ENCODE assay signal across 8 cellular contexts in the genomic region with DNA sequence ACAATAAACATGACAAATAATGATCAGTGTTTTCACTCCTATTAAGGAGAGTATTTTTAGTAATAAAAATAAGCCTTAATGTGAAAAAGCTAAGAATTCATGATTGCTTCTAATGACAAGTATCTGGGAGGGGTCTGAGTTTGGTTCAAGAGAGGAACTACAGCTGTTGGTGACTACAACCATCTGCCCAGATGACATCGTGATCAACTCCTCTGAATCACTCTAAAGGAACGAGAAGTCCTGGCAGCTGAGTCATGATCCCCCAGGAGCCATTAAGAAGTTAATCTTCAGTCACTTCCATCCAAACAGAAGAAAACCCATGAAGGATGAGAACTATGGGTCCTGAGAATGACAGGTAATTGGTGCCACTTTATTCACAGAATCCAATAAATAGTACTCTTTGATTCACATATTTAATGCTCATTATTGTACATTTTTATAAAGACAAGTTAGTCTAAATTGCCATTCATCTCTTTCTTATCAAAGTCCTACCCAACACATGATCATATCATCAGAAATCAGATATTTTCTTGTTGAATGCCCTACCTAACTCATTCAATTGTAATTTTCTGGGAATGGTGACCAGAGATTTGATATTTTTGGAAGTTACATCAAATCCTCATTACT. TPM values are rescaled to one million over a fixed set of nuclear protein-coding genes. Genes with fewer than 3 reads are reported as not detected.
DNase-seq lines count a peak whose midpoint lies in the region; ATAC-seq and TF ChIP-seq lines count a peak whose summit lies in the region.

No MANE protein-coding gene starts in this region.

- H3K9me3 Mint-ChIP-seq in MCF 10A (ENCODE audit: unreplicated experiment): no peaks in the 10 kb centered on the region
- H3K9me3 Mint-ChIP-seq in activated T-cell treated with anti-CD3 and anti-CD28 coated beads, Interleukin-2, amount 50 U/mL, for 24 hours: no peaks in the 10 kb centered on the region

- no peak overlapping the region for H3K9ac ChIP-seq in liver (ENCODE audit: low read depth in 1 of 2, low read length in 2 of 2)

- ATAC-seq in GM21786 (IDR thresholded peaks at IDR 0.05; ENCODE audit: unreplicated experiment): no peak

- peaks cover 15% of the 10 kb centered on the region for H3K36me3 Mint-ChIP-seq in MCF 10A (ENCODE audit: insufficient read depth, unreplicated experiment)
- H3K36me3 Mint-ChIP-seq in activated T-cell treated with anti-CD3 and anti-CD28 coated beads, Interleukin-2, amount 50 U/mL, for 24 hours (ENCODE audit: low read depth): no peaks in the 10 kb centered on the region

- 37% methylated on average over 2 of the region's 2 CpGs for WGBS in liver

- no peaks in the 10 kb centered on the region for H3K27me3 ChIP-seq in liver (ENCODE audit: control insufficient read depth in 4 of 4, insufficient read depth in 4 of 4, low read length in 3 of 4)

- H3K4me1 ChIP-seq in liver (ENCODE audit: control insufficient read depth in 4 of 4, insufficient read depth in 4 of 4, low read length in 3 of 4): peaks cover 8 to 44% (median 18%) of the 10 kb centered on the region in 4 donors

- H3K4me3 ChIP-seq in AG04449 (ENCODE audit: low read depth, low read length) (no peak overlapping the region), liver (ENCODE audit: low read depth in 1 of 3, low read length in 3 of 3) (no peak overlapping the region)

- peaks cover 0 to 7% (median 0%) of the 10 kb centered on the region in 4 donors for H3K36me3 ChIP-seq in liver (ENCODE audit: control insufficient read depth in 4 of 4, insufficient read depth in 3 of 4, low read depth in 1 of 4, low read length in 3 of 4)

- TF ChIP-seq CTCF in AG04449 (IDR thresholded peaks at IDR 0.05; ENCODE audit: insufficient read depth, low read length, missing control alignments): no peak
- TF ChIP-seq CTCF in MCF 10A (IDR thresholded peaks at IDR 0.05; ENCODE audit: unreplicated experiment): no peak
- TF ChIP-seq CTCF in liver (IDR thresholded peaks at IDR 0.05; ENCODE audit: low read depth, low read length, missing input control): no peak

- intact Hi-C loops in MCF 10A (cut with micrococcal nuclease): loop anchor here (2.0 kb wide), 1 partner anchor 17 kb away; no protein-coding TSS in a partner anchor

- peak; percentile 81 for DNase-seq in AG04449 (ENCODE audit: low read depth, low spot score)
- DNase-seq in Kasumi-1 (lab: John Stamatoyannopoulos, UW): peak; percentile 67 to 80
- DNase-seq in MCF 10A (ENCODE audit: unreplicated experiment): peak; percentile 88
- DNase-seq in HuH-7.5 (ENCODE audit: low spot score): no peak
- DNase-seq in NCI-H2029 (lab: John Stamatoyannopoulos, UW): no peak
- no peak for DNase-seq in activated T-cell treated with anti-CD3 and anti-CD28 coated beads, Interleukin-2, amount 50 U/mL, for 24 hours

- H3K27ac Mint-ChIP-seq in MCF 10A (ENCODE audit: low read depth, unreplicated experiment): peak overlapping the region; percentile 98
- H3K27ac Mint-ChIP-seq in activated T-cell treated with anti-CD3 and anti-CD28 coated beads, Interleukin-2, amount 50 U/mL, for 24 hours: no peak overlapping the region

- H3K9me3 ChIP-seq in liver (ENCODE audit: control insufficient read depth in 4 of 4, low read length in 3 of 4): no peaks in the 10 kb centered on the region

- CTCF ChIA-PET in AG04449 (lab: Yijun Ruan, JAX): interaction anchor here (1.1 to 5.5 kb wide), 5 partner anchors 8 to 48 kb away, joined by 3 to 44 read pairs (median 9); no protein-coding TSS in a partner anchor
- CTCF ChIA-PET in MCF 10A (lab: Yijun Ruan, JAX): interaction anchor here (0.8 to 1.9 kb wide), 4 partner anchors 8 to 47 kb away, joined by 3 to 10 read pairs (median 6); no protein-coding TSS in a partner anchor

- peak overlapping the region; percentile 16 for H3K4me3 Mint-ChIP-seq in MCF 10A (ENCODE audit: unreplicated experiment)
- H3K4me3 Mint-ChIP-seq in activated T-cell treated with anti-CD3 and anti-CD28 coated beads, Interleukin-2, amount 50 U/mL, for 24 hours: no peak overlapping the region

- H3K4me1 Mint-ChIP-seq in MCF 10A (ENCODE audit: insufficient read depth, unreplicated experiment): peaks cover 49% of the 10 kb centered on the region
- no peaks in the 10 kb centered on the region for H3K4me1 Mint-ChIP-seq in activated T-cell treated with anti-CD3 and anti-CD28 coated beads, Interleukin-2, amount 50 U/mL, for 24 hours (ENCODE audit: low read depth)

- H3K27ac ChIP-seq in liver (ENCODE audit: low read depth in 1 of 2, low read length in 2 of 2): peak overlapping the region; percentile 40 to 95

- BruUV-seq in MCF 10A (replicated peaks; lab: Mats Ljungman, UMichigan): no TSS peak

- POLR2A ChIA-PET in AG04449 (lab: Yijun Ruan, JAX) (no interaction called here), MCF 10A (lab: Yijun Ruan, JAX) (interaction anchor here (0.7 to 8.6 kb wide), 11 partner anchors 7 to 853 kb away, joined by 3 to 73 read pairs (median 3); a partner anchor contains a TSS)

- H3K27me3 Mint-ChIP-seq in MCF 10A (ENCODE audit: insufficient read depth, unreplicated experiment): no peaks in the 10 kb centered on the region
- peaks cover 7% of the 10 kb centered on the region for H3K27me3 Mint-ChIP-seq in activated T-cell treated with anti-CD3 and anti-CD28 coated beads, Interleukin-2, amount 50 U/mL, for 24 hours

- TF ChIP-seq RAD21 in liver (IDR thresholded peaks at IDR 0.05): no peak

TF ChIP-seq in liver, 16 proteins besides CTCF, POLR2A, EP300 and RAD21:
- TF ChIP-seq, protein P1, sequence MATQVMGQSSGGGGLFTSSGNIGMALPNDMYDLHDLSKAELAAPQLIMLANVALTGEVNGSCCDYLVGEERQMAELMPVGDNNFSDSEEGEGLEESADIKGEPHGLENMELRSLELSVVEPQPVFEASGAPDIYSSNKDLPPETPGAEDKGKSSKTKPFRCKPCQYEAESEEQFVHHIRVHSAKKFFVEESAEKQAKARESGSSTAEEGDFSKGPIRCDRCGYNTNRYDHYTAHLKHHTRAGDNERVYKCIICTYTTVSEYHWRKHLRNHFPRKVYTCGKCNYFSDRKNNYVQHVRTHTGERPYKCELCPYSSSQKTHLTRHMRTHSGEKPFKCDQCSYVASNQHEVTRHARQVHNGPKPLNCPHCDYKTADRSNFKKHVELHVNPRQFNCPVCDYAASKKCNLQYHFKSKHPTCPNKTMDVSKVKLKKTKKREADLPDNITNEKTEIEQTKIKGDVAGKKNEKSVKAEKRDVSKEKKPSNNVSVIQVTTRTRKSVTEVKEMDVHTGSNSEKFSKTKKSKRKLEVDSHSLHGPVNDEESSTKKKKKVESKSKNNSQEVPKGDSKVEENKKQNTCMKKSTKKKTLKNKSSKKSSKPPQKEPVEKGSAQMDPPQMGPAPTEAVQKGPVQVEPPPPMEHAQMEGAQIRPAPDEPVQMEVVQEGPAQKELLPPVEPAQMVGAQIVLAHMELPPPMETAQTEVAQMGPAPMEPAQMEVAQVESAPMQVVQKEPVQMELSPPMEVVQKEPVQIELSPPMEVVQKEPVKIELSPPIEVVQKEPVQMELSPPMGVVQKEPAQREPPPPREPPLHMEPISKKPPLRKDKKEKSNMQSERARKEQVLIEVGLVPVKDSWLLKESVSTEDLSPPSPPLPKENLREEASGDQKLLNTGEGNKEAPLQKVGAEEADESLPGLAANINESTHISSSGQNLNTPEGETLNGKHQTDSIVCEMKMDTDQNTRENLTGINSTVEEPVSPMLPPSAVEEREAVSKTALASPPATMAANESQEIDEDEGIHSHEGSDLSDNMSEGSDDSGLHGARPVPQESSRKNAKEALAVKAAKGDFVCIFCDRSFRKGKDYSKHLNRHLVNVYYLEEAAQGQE (IDR thresholded peaks at IDR 0.05): no peak
- peak; percentile 29 to 49 for TF ChIP-seq JUND (IDR thresholded peaks at IDR 0.05)

RNA-seq across cellular contexts. Expression of a gene that starts 6.8 kb away (rescaled TPM):
- total RNA-seq in MCF 10A (2022) (67.4 and 71.1 TPM in 2 replicates), liver (100 to 1,000 TPM; 109 to 152 TPM)
- polyA plus RNA-seq in liver: 100 to 1,000 TPM in 1 of 2 donors, 10 to 100 TPM in 1; 55.8 to 211 TPM

Comparison
In these comparisons a context has a peak if more than half of its experiments do, and no peak if none do; other contexts are left out.
1. DNase-seq: peak in AG04449 (single experiment), Kasumi-1 (2 of 2) and MCF 10A (single experiment); none in HuH-7.5 (single experiment), NCI-H2029 (single experiment) and activated T-cell treated with anti-CD3 and anti-CD28 coated beads, Interleukin-2, amount 50 U/mL, for 24 hours (single experiment).